In genomic region chr13:44780586-44781280, GRCh38 we compare ENCODE assay signal across 22 cellular contexts.
A peak's percentile ranks its signal among the peaks of the same experiment; 100 is the strongest.
DNase-seq lines count a peak whose midpoint lies in the region; ATAC-seq and TF ChIP-seq lines count a peak whose summit lies in the region.
"Had no signal": no experiment of that assay in that cellular context is flagged by ENCODE, and none has a peak within 500 bp of the region (broad histone marks: within the 10 kb centered on the region; RNA-seq: fewer than 3 reads in every experiment).

No MANE protein-coding gene starts in this region.

- CTCF ChIA-PET in IMR-90 (lab: Yijun Ruan, JAX): interaction anchor here (0.7 kb wide), 1 partner anchor 884 kb away, joined by 3 read pairs; no protein-coding TSS in a partner anchor

- H3K4me1 ChIP-seq in IMR-90 (ENCODE audit: control insufficient read depth, insufficient read depth, low read length): no peaks in the 10 kb centered on the region
- H3K4me1 ChIP-seq: BE2C; BLaER1 treated with 17β-estradiol and CSF1 and Interleukin-3, amounts not matched to agents 10 nM and 100 nM had no signal

- H3K9me3 ChIP-seq in IMR-90 (ENCODE audit: control insufficient read depth, insufficient read depth, low read length): no peaks in the 10 kb centered on the region
- H3K9me3 ChIP-seq: BE2C had no signal

- TF ChIP-seq CTCF in IMR-90 (conservative IDR thresholded peaks at IDR 0.05; ENCODE audit: low read depth, low read length): no peak

- H3K36me3 ChIP-seq in IMR-90 (ENCODE audit: control insufficient read depth, insufficient read depth, low read length): no peaks in the 10 kb centered on the region
- H3K36me3 ChIP-seq: BE2C; BLaER1 treated with 17β-estradiol and CSF1 and Interleukin-3, amounts not matched to agents 10 nM and 100 nM had no signal

- no peaks in the 10 kb centered on the region for H4K20me1 ChIP-seq in IMR-90 (ENCODE audit: insufficient read depth, low read length)
- H4K20me1 ChIP-seq: BLaER1 treated with 17β-estradiol and CSF1 and Interleukin-3, amounts not matched to agents 10 nM and 100 nM had no signal

- H2AFZ ChIP-seq in IMR-90 (replicated peaks; ENCODE audit: low read length, poor library complexity): peak overlapping the region; percentile 8
- H2AFZ ChIP-seq: GM23248 had no signal

- no peak overlapping the region for H4K8ac ChIP-seq in IMR-90 (ENCODE audit: low read depth in 2 of 2, low read length in 2 of 2)

- POLR2A ChIA-PET in IMR-90 (lab: Charles Lee; ENCODE audit: unreplicated experiment): no interaction called here

- dilution Hi-C loops in IMR-90 (cut with HindIII; ENCODE audit: low sequenced_read_pairs, unreplicated experiment): no loop called here

- no peak for ATAC-seq in IMR-90 (ENCODE audit: low read depth)
- no peak for ATAC-seq in HG02763 (IDR thresholded peaks at IDR 0.05; ENCODE audit: unreplicated experiment)
- ATAC-seq in stimulated activated effector memory CD8-positive, alpha-beta T cell treated with anti-CD3 and anti-CD28 coated beads, Interleukin-12 subunit alpha, Interleukin-12 subunit beta, amount 100 ng/mL, for 72 hours: no peak
- ATAC-seq: GM12878 had no signal

- TF ChIP-seq POLR2A in IMR-90 (IDR thresholded peaks at IDR 0.05; ENCODE audit: low read depth, low read length): no peak

- H3K4me3 Mint-ChIP-seq in stimulated activated effector memory CD8-positive, alpha-beta T cell treated with anti-CD3 and anti-CD28 coated beads, Interleukin-12 subunit alpha, Interleukin-12 subunit beta, amount 100 ng/mL, for 72 hours: no peak overlapping the region
- H3K4me3 Mint-ChIP-seq: CD14-positive monocyte; CD4-positive, alpha-beta T cell; CD8-positive, alpha-beta memory T cell had no signal

- no peak for TF ChIP-seq RAD21 in IMR-90 (IDR thresholded peaks at IDR 0.05; ENCODE audit: low read length)

- no peak overlapping the region for H2AK9ac ChIP-seq in IMR-90 (replicated peaks; ENCODE audit: low read depth, low read length, poor library complexity)

- no peak overlapping the region for H3K27ac ChIP-seq in IMR-90 (ENCODE audit: insufficient read depth, low read length)
- H3K27ac ChIP-seq: 22Rv1; BLaER1 treated with 17β-estradiol and CSF1 and Interleukin-3, amounts not matched to agents 10 nM and 100 nM; GM23248 had no signal

- H2BK20ac ChIP-seq in IMR-90 (ENCODE audit: low read depth, low read length): no peak overlapping the region

- in situ Hi-C loops in IMR-90 (cut with MboI; ENCODE audit: low sequenced_read_pairs): no loop called here

- no peak overlapping the region for H3K14ac ChIP-seq in IMR-90 (replicated peaks; ENCODE audit: low read depth, low read length)

- 83% methylated on average over 1 of the region's 10 CpGs; no CpG with 5 or more reads in 1 of the 2 experiments for WGBS in IMR-90 (ENCODE audit: extremely low coverage in 2 of 2, insufficient read length in 1 of 2), 2 experiments

- no peaks in the 10 kb centered on the region for H3K9me1 ChIP-seq in IMR-90 (ENCODE audit: insufficient read depth, low read length)

- peaks cover 4% of the 10 kb centered on the region for H3K9me3 Mint-ChIP-seq in stimulated activated effector memory CD8-positive, alpha-beta T cell treated with anti-CD3 and anti-CD28 coated beads, Interleukin-12 subunit alpha, Interleukin-12 subunit beta, amount 100 ng/mL, for 72 hours
- H3K9me3 Mint-ChIP-seq: CD4-positive, alpha-beta T cell; CD8-positive, alpha-beta memory T cell had no signal

- intact Hi-C loops in IMR-90 (cut with micrococcal nuclease): no loop called here

- H3K27me3 ChIP-seq in IMR-90 (ENCODE audit: control insufficient read depth, insufficient read depth, low read length): no peaks in the 10 kb centered on the region
- H3K27me3 ChIP-seq: BE2C; BLaER1 treated with 17β-estradiol and CSF1 and Interleukin-3, amounts not matched to agents 10 nM and 100 nM had no signal

- no peak overlapping the region for H3K4ac ChIP-seq in IMR-90 (ENCODE audit: low read depth, low read length)

- DNase-seq in IMR-90 (no peak), kidney glomerular epithelial cell (lab: John Stamatoyannopoulos, UW) (peak; percentile 61), renal cortical epithelial cell (ENCODE audit: low read depth) (peak; percentile 31), NCI-H1417 (lab: John Stamatoyannopoulos, UW) (no peak)
- DNase-seq in stimulated activated effector memory CD8-positive, alpha-beta T cell treated with anti-CD3 and anti-CD28 coated beads, Interleukin-12 subunit alpha, Interleukin-12 subunit beta, amount 100 ng/mL, for 72 hours (ENCODE audit: low spot score in 2 of 2): no peak
- DNase-seq: ACHN; AML-193; BE2C; CD4-positive, alpha-beta T cell; CD8-positive, alpha-beta memory T cell; DMS 273 treated with DMSO at 0.1 percent for 48 hours; DMS79; EL; GDM1; GM23248; H7; HCEC 1CT had no signal

- H2AK5ac ChIP-seq in IMR-90 (ENCODE audit: low read depth, low read length): no peak overlapping the region

- no peaks in the 10 kb centered on the region for H3K79me1 ChIP-seq in IMR-90 (ENCODE audit: low read depth in 1 of 2, low read length in 2 of 2)

- H3K56ac ChIP-seq in IMR-90 (ENCODE audit: extremely low read depth, insufficient read depth, low read length): no peak overlapping the region

- no peaks in the 10 kb centered on the region for H3K36me3 Mint-ChIP-seq in stimulated activated effector memory CD8-positive, alpha-beta T cell treated with anti-CD3 and anti-CD28 coated beads, Interleukin-12 subunit alpha, Interleukin-12 subunit beta, amount 100 ng/mL, for 72 hours
- H3K36me3 Mint-ChIP-seq: CD14-positive monocyte; CD8-positive, alpha-beta memory T cell had no signal

- no peak overlapping the region for H3K9ac ChIP-seq in IMR-90 (ENCODE audit: low read depth, low read length)
- H3K9ac ChIP-seq: BLaER1 treated with 17β-estradiol and CSF1 and Interleukin-3, amounts not matched to agents 10 nM and 100 nM; GM23248 had no signal

- H2BK5ac ChIP-seq in IMR-90 (ENCODE audit: low read depth, low read length, poor library complexity, severe bottlenecking): no peak overlapping the region

- no peak overlapping the region for H4K91ac ChIP-seq in IMR-90 (ENCODE audit: insufficient read depth, low read depth, low read length)

- no peak overlapping the region for H2BK15ac ChIP-seq in IMR-90 (ENCODE audit: low read depth, low read length)

- no TSS peak for BruUV-seq in IMR-90 (replicated peaks; lab: Mats Ljungman, UMichigan)

- H3K4me1 Mint-ChIP-seq in stimulated activated effector memory CD8-positive, alpha-beta T cell treated with anti-CD3 and anti-CD28 coated beads, Interleukin-12 subunit alpha, Interleukin-12 subunit beta, amount 100 ng/mL, for 72 hours: no peaks in the 10 kb centered on the region
- H3K4me1 Mint-ChIP-seq: CD14-positive monocyte; CD8-positive, alpha-beta memory T cell had no signal

- H3K4me3 ChIP-seq in IMR-90 (ENCODE audit: insufficient read depth, low read depth, low read length): no peak overlapping the region
- H3K4me3 ChIP-seq: BLaER1 treated with 17β-estradiol and CSF1 and Interleukin-3, amounts not matched to agents 10 nM and 100 nM; GM12878; GM23248 had no signal

- H3K23ac ChIP-seq in IMR-90 (ENCODE audit: low read depth, low read length): no peak overlapping the region

- no peak overlapping the region for H4K5ac ChIP-seq in IMR-90 (ENCODE audit: low read depth, low read length)

- no peak overlapping the region for H3K27ac Mint-ChIP-seq in stimulated activated effector memory CD8-positive, alpha-beta T cell treated with anti-CD3 and anti-CD28 coated beads, Interleukin-12 subunit alpha, Interleukin-12 subunit beta, amount 100 ng/mL, for 72 hours
- H3K27ac Mint-ChIP-seq: CD14-positive monocyte; CD4-positive, alpha-beta T cell; CD8-positive, alpha-beta memory T cell had no signal

- no peak overlapping the region for H3K4me2 ChIP-seq in IMR-90 (ENCODE audit: low read depth, low read length)
- H3K4me2 ChIP-seq: BLaER1 treated with 17β-estradiol and CSF1 and Interleukin-3, amounts not matched to agents 10 nM and 100 nM had no signal

- no peak overlapping the region for H3K18ac ChIP-seq in IMR-90 (ENCODE audit: low read depth, low read length)

- no peak overlapping the region for H2BK120ac ChIP-seq in IMR-90 (ENCODE audit: low read depth, low read length)

TF ChIP-seq in IMR-90, 13 proteins besides CTCF, POLR2A, EP300 and RAD21:
- TF ChIP-seq BHLHE40 (IDR thresholded peaks at IDR 0.05; ENCODE audit: low read depth, low read length) (no peak), ELK1 (IDR thresholded peaks at IDR 0.05; ENCODE audit: borderline replicate concordance, low read depth, low read length) (no peak), MXI1 (IDR thresholded peaks at IDR 0.05; ENCODE audit: borderline replicate concordance, low read depth, low read length) (no peak), RCOR1 (IDR thresholded peaks at IDR 0.05; ENCODE audit: insufficient replicate concordance, low read length) (no peak), USF2 (IDR thresholded peaks at IDR 0.05; ENCODE audit: low read depth, low read length) (no peak), NFE2L2 (IDR thresholded peaks at IDR 0.05; ENCODE audit: low read depth, low read length) (no peak), MAZ (IDR thresholded peaks at IDR 0.05; ENCODE audit: borderline replicate concordance, low read depth, low read length) (no peak), SMC3 (IDR thresholded peaks at IDR 0.05; ENCODE audit: low read depth, low read length) (no peak), FOS (IDR thresholded peaks at IDR 0.05; ENCODE audit: low read depth, low read length) (no peak), MAFK (IDR thresholded peaks at IDR 0.05; ENCODE audit: low read depth, low read length) (no peak), CHD1 (IDR thresholded peaks at IDR 0.05; ENCODE audit: low read depth, low read length) (no peak), RFX5 (IDR thresholded peaks at IDR 0.05; ENCODE audit: low read depth, low read length) (no peak), CEBPB (IDR thresholded peaks at IDR 0.05; ENCODE audit: low read depth, low read length) (no peak)

Comparison
In these comparisons a context has a peak if more than half of its experiments do, and no peak if none do; other contexts are left out.
1. DNase-seq: peak in kidney glomerular epithelial cell (single experiment) and renal cortical epithelial cell (single experiment); none in IMR-90 (single experiment), stimulated activated effector memory CD8-positive, alpha-beta T cell treated with anti-CD3 and anti-CD28 coated beads, Interleukin-12 subunit alpha, Interleukin-12 subunit beta, amount 100 ng/mL, for 72 hours (0 of 2) and NCI-H1417 (0 of 3).